Comparison of ENCODE assay signal across 8 cellular contexts in the genomic region with DNA sequence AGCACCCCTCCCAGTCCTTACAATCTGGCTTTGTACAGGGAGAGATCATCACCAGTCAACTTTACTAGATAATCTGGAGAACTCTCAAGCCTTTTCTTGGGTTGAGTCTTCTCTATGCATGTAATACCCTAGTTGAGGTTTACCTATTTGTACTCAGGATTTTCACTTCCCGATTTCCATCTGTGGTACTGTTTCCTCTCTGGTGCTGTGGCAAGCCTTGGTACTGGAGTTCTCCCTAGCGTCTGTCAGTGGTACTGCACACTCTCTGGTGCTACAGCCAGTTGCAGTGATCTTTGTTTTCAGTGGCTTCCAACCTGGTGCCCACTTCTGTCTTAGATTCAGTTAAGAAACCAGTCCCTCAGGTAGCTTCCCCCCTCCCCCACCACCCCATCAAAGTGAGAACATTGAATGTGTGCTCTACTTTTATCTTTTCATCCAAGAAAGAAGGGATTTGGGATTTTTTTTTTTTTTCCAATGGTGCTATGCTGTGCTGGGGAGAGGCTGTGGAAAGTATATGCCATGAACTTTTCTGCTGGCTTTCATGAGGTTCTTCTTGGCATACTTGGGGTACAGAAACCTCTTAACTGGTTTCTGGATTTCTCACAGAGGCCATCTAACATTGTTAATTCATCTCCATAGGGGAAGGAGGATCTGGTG.
DNase-seq lines count a peak whose midpoint lies in the region; ATAC-seq lines count a peak whose summit lies in the region.

No MANE protein-coding gene starts in this region.

- no peak overlapping the region for H3K4me3 Mint-ChIP-seq in activated CD4-positive, alpha-beta T cell treated with anti-CD3 and anti-CD28 coated beads, Interleukin-2, amount 10 ng/mL, durations not matched to agents 24 days and 14 days

- H3K36me3 Mint-ChIP-seq in activated CD4-positive, alpha-beta T cell treated with anti-CD3 and anti-CD28 coated beads, Interleukin-2, amount 10 ng/mL, durations not matched to agents 24 days and 14 days (ENCODE audit: low read depth), result no peaks in the 10 kb centered on the region

- H3K27ac Mint-ChIP-seq in activated CD4-positive, alpha-beta T cell treated with anti-CD3 and anti-CD28 coated beads, Interleukin-2, amount 10 ng/mL, durations not matched to agents 24 days and 14 days, result no peak overlapping the region

- H3K4me1 Mint-ChIP-seq in activated CD4-positive, alpha-beta T cell treated with anti-CD3 and anti-CD28 coated beads, Interleukin-2, amount 10 ng/mL, durations not matched to agents 24 days and 14 days, result peaks cover 4% of the 10 kb centered on the region

- DNase-seq in activated gamma-delta T cell treated with Interleukin-2 at 50 U/mL for 16 hours, result peak; percentile 66
- DNase-seq in activated gamma-delta T cell (lab: John Stamatoyannopoulos, UW), result no peak
- peak; percentile 11 for DNase-seq in NCI-H1694 (lab: John Stamatoyannopoulos, UW)
- peak; percentile 89 for DNase-seq in activated CD4-positive, alpha-beta T cell treated with anti-CD3 and anti-CD28 coated beads, Interleukin-2, amount 10 ng/mL, durations not matched to agents 24 days and 14 days
- peak; percentile 58 for DNase-seq in ecto neural progenitor cell (ENCODE audit: low spot score)
- peak; percentile 79 for DNase-seq in mucosa of gallbladder (ENCODE audit: low spot score)
- peak in 30 of 49 donors; percentile 15 to 74 (median 48) for DNase-seq in substantia nigra (lab: John Stamatoyannopoulos, UW)

- no peaks in the 10 kb centered on the region for H3K9me3 Mint-ChIP-seq in activated CD4-positive, alpha-beta T cell treated with anti-CD3 and anti-CD28 coated beads, Interleukin-2, amount 10 ng/mL, durations not matched to agents 24 days and 14 days

- intact Hi-C loops in activated CD4-positive, alpha-beta T cell treated with anti-CD3 and anti-CD28 coated beads, Interleukin-2, amount 10 ng/mL, durations not matched to agents 24 days and 14 days (cut with micrococcal nuclease), result no loop called here

- no peak overlapping the region for H3K27ac ChIP-seq in substantia nigra (ENCODE audit: low read depth, low read length, poor library complexity, severe bottlenecking)

- H3K27me3 Mint-ChIP-seq in activated CD4-positive, alpha-beta T cell treated with anti-CD3 and anti-CD28 coated beads, Interleukin-2, amount 10 ng/mL, durations not matched to agents 24 days and 14 days, result peaks cover 21% of the 10 kb centered on the region

- ATAC-seq in HG02623 (IDR thresholded peaks at IDR 0.05; ENCODE audit: unreplicated experiment), result peak; percentile 99
